In the genomic region with DNA sequence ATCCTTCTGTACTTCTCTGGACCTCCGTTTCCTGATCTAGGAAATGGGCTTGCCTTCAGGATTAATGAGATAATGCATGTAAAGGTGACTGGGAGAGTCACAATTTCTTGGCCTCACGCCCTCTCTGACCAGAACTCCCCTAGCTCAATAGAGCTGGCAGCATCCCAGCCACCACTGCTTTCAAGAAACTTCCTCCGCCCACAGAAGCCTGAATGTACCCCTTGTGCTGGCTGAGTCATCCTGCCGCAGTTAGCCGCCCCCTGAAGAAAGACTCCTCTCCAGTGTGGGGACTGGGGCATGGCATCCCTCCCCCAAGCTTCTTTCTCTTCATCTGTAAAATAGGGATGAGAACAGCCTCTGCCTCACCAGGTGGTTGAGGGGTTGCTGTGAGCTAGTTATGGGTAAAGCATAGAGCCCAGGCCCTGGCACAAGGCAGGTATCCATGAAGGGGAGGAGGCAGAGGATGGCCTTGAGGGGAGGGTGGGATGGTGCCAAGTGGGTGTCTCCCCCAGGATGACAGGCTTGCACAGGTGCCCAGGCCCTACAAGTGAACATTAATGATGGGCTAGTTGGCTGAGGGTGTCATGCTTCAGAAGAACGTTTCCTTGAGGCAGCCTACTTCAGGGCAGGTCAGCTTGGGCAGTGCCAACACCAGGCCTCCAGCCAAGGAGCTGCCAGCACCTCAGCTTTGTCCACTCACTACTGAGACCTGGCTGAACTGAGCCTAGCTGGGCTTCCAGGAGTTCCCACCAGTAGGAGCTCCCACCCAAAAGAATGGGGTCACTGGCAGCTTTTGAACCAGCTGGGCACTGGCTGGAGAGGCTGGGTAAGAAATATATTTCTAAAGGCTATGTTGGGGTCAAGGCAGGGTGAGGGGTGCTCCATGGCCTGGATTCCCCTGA, we compare ENCODE assay signal across 8 cellular contexts. TPM values are rescaled to one million over a fixed set of nuclear protein-coding genes. Genes with fewer than 3 reads are reported as not detected.
A peak's percentile ranks its signal among the peaks of the same experiment; 100 is the strongest.
DNase-seq lines count a peak whose midpoint lies in the region; ATAC-seq and TF ChIP-seq lines count a peak whose summit lies in the region.

No MANE protein-coding gene starts in this region.

- H3K4me3 ChIP-seq in esophagus muscularis mucosa: peak overlapping the region; percentile 19 to 93 (median 80)
- H3K4me3 ChIP-seq in Karpas-422 (ENCODE audit: low read length): no peak overlapping the region

- 30% methylated on average over 5 of the region's 6 CpGs for WGBS in esophagus muscularis mucosa

- no peak for TF ChIP-seq EP300 in esophagus muscularis mucosa (IDR thresholded peaks at IDR 0.05)

- CTCF ChIA-PET in Calu3 (lab: Charles Lee): interaction anchor here (0.5 to 3.4 kb wide), 7 partner anchors 18 to 235 kb away, joined by 3 to 21 read pairs (median 4); a partner anchor contains a TSS

- peaks cover 66 to 96% (median 87%) of the 10 kb centered on the region in 4 donors for H3K4me1 ChIP-seq in esophagus muscularis mucosa
- H3K4me1 ChIP-seq in Karpas-422 (ENCODE audit: low read length): no peaks in the 10 kb centered on the region

- no peaks in the 10 kb centered on the region for H3K9me2 ChIP-seq in Karpas-422 (replicated peaks; ENCODE audit: insufficient read depth, low read length)

- H3K79me2 ChIP-seq in Karpas-422 (ENCODE audit: low read length): no peaks in the 10 kb centered on the region

- intact Hi-C loops in Calu3 (cut with micrococcal nuclease; ENCODE audit: unreplicated experiment): no loop called here
- intact Hi-C loops in esophagus muscularis mucosa (cut with DNase I): no loop called here

- no peaks in the 10 kb centered on the region for H3K9me3 ChIP-seq in esophagus muscularis mucosa
- no peaks in the 10 kb centered on the region for H3K9me3 ChIP-seq in Karpas-422 (ENCODE audit: low read length)

- no TSS peak for BruUV-seq in Calu3 (replicated peaks; lab: Mats Ljungman, UMichigan)

- H3K27ac ChIP-seq in esophagus muscularis mucosa (replicated peaks in 1 of 4): peak overlapping the region; percentile 99 to 100 (median 99)
- H3K27ac ChIP-seq in Karpas-422 (ENCODE audit: low read length): no peak overlapping the region

- no peaks in the 10 kb centered on the region for H3K27me3 Mint-ChIP-seq in Calu3 (ENCODE audit: unreplicated experiment)

- peaks cover 29% of the 10 kb centered on the region for H3K36me3 Mint-ChIP-seq in Calu3 (ENCODE audit: insufficient read depth, unreplicated experiment)

- TF ChIP-seq POLR2A in esophagus muscularis mucosa (IDR thresholded peaks at IDR 0.05; ENCODE audit: low read depth): no peak

- DNase-seq in Calu3 (peak; percentile 81), esophagus muscularis mucosa (ENCODE audit: extremely low spot score) (no peak), pulmonary artery endothelial cell (ENCODE audit: low read depth, low spot score) (peak; percentile 75), NCI-H187 (lab: John Stamatoyannopoulos, UW) (no peak), Karpas-422 (no peak), NOMO-1 (lab: John Stamatoyannopoulos, UW; ENCODE audit: unreplicated experiment in 2 of 2) (no peak)
- DNase-seq in activated CD4-positive, alpha-beta T cell treated with anti-CD3 and anti-CD28 coated beads for 48 hours: peak; percentile 66

- H3K27me3 ChIP-seq in esophagus muscularis mucosa (no peaks in the 10 kb centered on the region), Karpas-422 (ENCODE audit: low read length) (no peaks in the 10 kb centered on the region)

- no peaks in the 10 kb centered on the region for H3K9me3 Mint-ChIP-seq in Calu3 (ENCODE audit: low read depth, unreplicated experiment)

- H3K9ac ChIP-seq in Karpas-422 (ENCODE audit: low read length): no peak overlapping the region

- H3K4me2 ChIP-seq in Karpas-422 (ENCODE audit: low read depth, low read length, poor library complexity, severe bottlenecking): no peak overlapping the region

- H3K36me3 ChIP-seq in esophagus muscularis mucosa: peaks cover 0 to 19% (median 7%) of the 10 kb centered on the region in 4 donors
- no peaks in the 10 kb centered on the region for H3K36me3 ChIP-seq in Karpas-422 (ENCODE audit: insufficient read depth, low read length)

- peak overlapping the region; percentile 61 for H3K27ac Mint-ChIP-seq in Calu3 (ENCODE audit: unreplicated experiment)

- H3K4me3 Mint-ChIP-seq in Calu3 (ENCODE audit: low read depth, unreplicated experiment): peak overlapping the region; percentile 42

- no peaks in the 10 kb centered on the region for H4K20me1 ChIP-seq in Karpas-422 (ENCODE audit: insufficient read depth, low read depth, low read length)

- peak; percentile 72 for ATAC-seq in HG02759 (IDR thresholded peaks at IDR 0.05; ENCODE audit: unreplicated experiment)

- peaks cover 50% of the 10 kb centered on the region for H3K4me1 Mint-ChIP-seq in Calu3 (ENCODE audit: low read depth, unreplicated experiment)

- no peak overlapping the region for H2AFZ ChIP-seq in Karpas-422 (ENCODE audit: low read length)

- TF ChIP-seq CTCF in Calu3 (IDR thresholded peaks at IDR 0.05; ENCODE audit: unreplicated experiment): no peak
- TF ChIP-seq CTCF in esophagus muscularis mucosa (IDR thresholded peaks at IDR 0.05): no peak

RNA-seq across cellular contexts. Expression of a gene that starts 3.5 kb away (rescaled TPM):
- total RNA-seq in Calu3 (2022): 15.4 and 20.8 TPM in 2 replicates
- 100 to 1,000 TPM in 3 of 4 donors, 10 to 100 TPM in 1; 59.4 to 199 (median 134) TPM for total RNA-seq in esophagus muscularis mucosa
- 73.2 and 77.6 TPM in 2 replicates for total RNA-seq in pulmonary artery endothelial cell
- not detected in 2 replicates for total RNA-seq in Karpas-422 (2014; rRNA removed; shearing (Covaris generic); ENCODE audit: low replicate concordance)

RNA-seq across cellular contexts. Expression of a gene that starts 33.2 kb away (rescaled TPM):
- 3.0 and 3.1 TPM in 2 replicates for total RNA-seq in Calu3 (2022)
- 1 to 10 TPM in 2 of 4 donors, under 1 TPM in 2; 0.42 to 1.7 (median 1.0) TPM for total RNA-seq in esophagus muscularis mucosa
- 4.4 and 6.7 TPM in 2 replicates for total RNA-seq in pulmonary artery endothelial cell
- 0.52 TPM in 1 of 2 replicates, not detected in the other for total RNA-seq in Karpas-422 (2014; rRNA removed; shearing (Covaris generic); ENCODE audit: low replicate concordance)

RNA-seq across cellular contexts. Expression of a gene that starts 33.3 kb away (rescaled TPM):
- total RNA-seq in Calu3 (2022) (45.1 and 51.8 TPM in 2 replicates), esophagus muscularis mucosa (10 to 100 TPM; 28.8 to 44.7 (median 30.8) TPM), pulmonary artery endothelial cell (68.0 and 88.6 TPM in 2 replicates)
- total RNA-seq in Karpas-422 (2014; rRNA removed; shearing (Covaris generic); ENCODE audit: low replicate concordance): 0.18 TPM in 1 of 2 replicates, not detected in the other

Comparison
In these comparisons a context has a peak if more than half of its experiments do, and no peak if none do; other contexts are left out.
1. DNase-seq: peak in Calu3 (single experiment), activated CD4-positive, alpha-beta T cell treated with anti-CD3 and anti-CD28 coated beads for 48 hours (single experiment) and pulmonary artery endothelial cell (single experiment); none in esophagus muscularis mucosa (single experiment), NCI-H187 (0 of 2), Karpas-422 (single experiment) and NOMO-1 (0 of 2).
2. RNA of a gene that starts 3.5 kb away (total RNA-seq): 59.4 to 199 TPM in esophagus muscularis mucosa, 73.2 to 77.6 TPM in pulmonary artery endothelial cell and 15.4 to 20.8 TPM in Calu3; not detected in Karpas-422; every median in the first group is over 10 times any median in the second.
3. RNA of a gene that starts 33.3 kb away (total RNA-seq): 68.0 to 88.6 TPM in pulmonary artery endothelial cell, 45.1 to 51.8 TPM in Calu3 and 28.8 to 44.7 TPM in esophagus muscularis mucosa; 0.18 TPM in Karpas-422; every median in the first group is over 10 times any median in the second.